19 cellular contexts compared by ENCODE assay signal in the genomic region with DNA sequence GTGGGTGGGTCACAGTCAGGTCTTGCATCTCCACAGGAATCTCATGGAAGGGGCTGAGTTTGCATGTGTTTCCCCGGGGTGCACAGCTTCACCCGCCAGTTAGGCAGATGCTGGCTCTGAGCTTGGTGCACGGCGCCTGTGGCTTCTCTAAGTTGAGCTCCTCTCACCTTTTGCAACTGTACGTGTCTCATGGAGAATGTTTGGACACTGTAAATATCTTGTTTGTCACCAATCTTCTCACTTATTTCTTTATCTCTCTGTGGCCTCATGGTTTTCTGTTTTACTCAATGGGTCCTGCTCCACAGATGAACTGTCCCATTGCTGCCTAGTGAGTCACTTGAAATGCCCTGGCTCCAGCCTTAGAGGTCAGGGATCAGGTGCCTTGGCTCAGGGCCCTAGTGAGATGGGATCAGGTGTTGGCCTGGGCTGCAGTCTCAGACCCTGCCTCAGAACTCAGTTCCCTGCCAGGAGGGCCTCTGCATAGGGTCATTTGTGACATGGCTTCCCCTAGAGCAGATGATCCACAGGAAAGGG.
"Had no signal": no experiment of that assay in that cellular context is flagged by ENCODE, and none has a peak within 500 bp of the region (broad histone marks: within the 10 kb centered on the region; RNA-seq: fewer than 3 reads in every experiment).

No MANE protein-coding gene starts in this region.

- H3K4me3 Mint-ChIP-seq: activated B cell treated with CpG ODN at 0.5 μM for 24 hours; activated naive CD4-positive, alpha-beta T cell treated with anti-CD3 and anti-CD28 coated beads for 36 hours; activated naive CD8-positive, alpha-beta T cell treated with anti-CD3 and anti-CD28 coated beads, Interleukin-2, amount 50 U/mL, for 24 hours; activated T-helper 17 cell treated with anti-CD3 and anti-CD28 coated beads, Interleukin-2, amount 50 U/mL, for 72 hours; neural progenitor cell; stimulated activated naive CD8-positive, alpha-beta T cell treated with anti-CD3 and anti-CD28 coated beads, Interleukin-15, Interleukin-2, amounts not matched to agents 100 ng/mL and 50 ng/mL, for 24 hours had no signal

- H3K36me3 Mint-ChIP-seq: naive B cell had no signal

- H3K36me3 ChIP-seq: neural progenitor cell, suprapubic skin, upper lobe of left lung had no signal

- H3K9me3 ChIP-seq: gastroesophageal sphincter, pancreas, suprapubic skin, upper lobe of left lung had no signal

- H3K4me1 ChIP-seq: upper lobe of left lung had no signal

- H3K9me3 Mint-ChIP-seq: activated B cell treated with CpG ODN at 0.5 μM for 24 hours; activated naive CD4-positive, alpha-beta T cell treated with anti-CD3 and anti-CD28 coated beads for 36 hours; activated naive CD8-positive, alpha-beta T cell treated with anti-CD3 and anti-CD28 coated beads, Interleukin-2, amount 50 U/mL, for 24 hours; activated T-helper 17 cell treated with anti-CD3 and anti-CD28 coated beads, Interleukin-2, amount 50 U/mL, for 72 hours; naive B cell; neural progenitor cell; stimulated activated naive CD8-positive, alpha-beta T cell treated with anti-CD3 and anti-CD28 coated beads, Interleukin-15, Interleukin-2, amounts not matched to agents 100 ng/mL and 50 ng/mL, for 24 hours had no signal

- ATAC-seq: activated naive CD8-positive, alpha-beta T cell treated with anti-CD3 and anti-CD28 coated beads, Interleukin-2, amount 50 U/mL, for 24 hours; gastroesophageal sphincter had no signal

- H3K27me3 Mint-ChIP-seq: activated B cell treated with CpG ODN at 0.5 μM for 24 hours; activated naive CD8-positive, alpha-beta T cell treated with anti-CD3 and anti-CD28 coated beads, Interleukin-2, amount 50 U/mL, for 24 hours; activated T-helper 17 cell treated with anti-CD3 and anti-CD28 coated beads, Interleukin-2, amount 50 U/mL, for 72 hours; stimulated activated naive CD8-positive, alpha-beta T cell treated with anti-CD3 and anti-CD28 coated beads, Interleukin-15, Interleukin-2, amounts not matched to agents 100 ng/mL and 50 ng/mL, for 24 hours had no signal

- H3K27ac Mint-ChIP-seq: activated B cell treated with CpG ODN at 0.5 μM for 24 hours; activated naive CD4-positive, alpha-beta T cell treated with anti-CD3 and anti-CD28 coated beads for 36 hours; activated naive CD8-positive, alpha-beta T cell treated with anti-CD3 and anti-CD28 coated beads, Interleukin-2, amount 50 U/mL, for 24 hours; activated T-helper 17 cell treated with anti-CD3 and anti-CD28 coated beads, Interleukin-2, amount 50 U/mL, for 72 hours; stimulated activated naive CD8-positive, alpha-beta T cell treated with anti-CD3 and anti-CD28 coated beads, Interleukin-15, Interleukin-2, amounts not matched to agents 100 ng/mL and 50 ng/mL, for 24 hours had no signal

- DNase-seq: activated B cell treated with CpG ODN at 0.5 μM for 24 hours; activated naive CD4-positive, alpha-beta T cell treated with anti-CD3 and anti-CD28 coated beads for 36 hours; activated naive CD8-positive, alpha-beta T cell treated with anti-CD3 and anti-CD28 coated beads, Interleukin-2, amount 50 U/mL, for 24 hours; activated T-cell treated with anti-CD3 and anti-CD28 coated beads for 4 hours; aorta; dorsolateral prefrontal cortex; erythroblast; mammary epithelial cell; naive B cell; stimulated activated CD4-positive, alpha-beta T cell treated with anti-CD3 and anti-CD28 coated beads, Interleukin-4, amount 100 ng/mL, for 4 hours; stimulated activated CD8-positive, alpha-beta memory T cell treated with anti-CD3 and anti-CD28 coated beads, Interleukin-4, amount 100 ng/mL, for 48 hours; upper lobe of left lung had no signal

- H3K27me3 ChIP-seq: dorsolateral prefrontal cortex, gastroesophageal sphincter, neural progenitor cell, pancreas, suprapubic skin, upper lobe of left lung had no signal

- H3K4me1 Mint-ChIP-seq: activated B cell treated with CpG ODN at 0.5 μM for 24 hours; activated naive CD8-positive, alpha-beta T cell treated with anti-CD3 and anti-CD28 coated beads, Interleukin-2, amount 50 U/mL, for 24 hours; activated T-helper 17 cell treated with anti-CD3 and anti-CD28 coated beads, Interleukin-2, amount 50 U/mL, for 72 hours; naive B cell had no signal

- H3K27ac ChIP-seq: dorsolateral prefrontal cortex, gastroesophageal sphincter, neural progenitor cell, skin epidermis, suprapubic skin, upper lobe of left lung had no signal

- H3K4me3 ChIP-seq: dorsolateral prefrontal cortex, gastroesophageal sphincter, neural progenitor cell, pancreas, skin epidermis, suprapubic skin, upper lobe of left lung had no signal
